In genomic region chr4:184472540-184473264, GRCh38 we compare ENCODE assay signal across 2 cellular contexts.
TF ChIP-seq lines count a peak whose summit lies in the region.

No MANE protein-coding gene starts in this region.

TF ChIP-seq in IMR-90, 13 proteins besides CTCF, POLR2A, EP300 and RAD21 (continued from another document):
- TF ChIP-seq MAZ (IDR thresholded peaks at IDR 0.05; ENCODE audit: borderline replicate concordance, low read depth, low read length): 0 out of 2 replicates have a peak, but pooled peaks have one; percentile 10

TF ChIP-seq in GM12878, 131 proteins besides CTCF, POLR2A, EP300 and RAD21 (continues in another document):
- TF ChIP-seq MLLT1 (IDR thresholded peaks at IDR 0.05): peak; percentile 90
- TF ChIP-seq SMAD1 (IDR thresholded peaks at IDR 0.05; ENCODE audit: low read depth, partially characterized antibody): no peak
- TF ChIP-seq SMARCA5 (IDR thresholded peaks at IDR 0.05): no peak
- no peak for TF ChIP-seq FOS (IDR thresholded peaks at IDR 0.05; ENCODE audit: borderline replicate concordance, extremely low read depth, insufficient read length)
- TF ChIP-seq ZNF384 (IDR thresholded peaks at IDR 0.05; ENCODE audit: borderline replicate concordance, low read depth, low read length): no peak
- TF ChIP-seq FOXK2 (IDR thresholded peaks at IDR 0.05): no peak
- peak; percentile 46; the same call in 1 of the 2 replicates for TF ChIP-seq SPI1 (IDR thresholded peaks at IDR 0.05; ENCODE audit: borderline replicate concordance, insufficient read depth, low read depth, low read length)
- peak; percentile 87; the same call in 1 of the 2 replicates for TF ChIP-seq GATAD2B (conservative IDR thresholded peaks at IDR 0.05; ENCODE audit: low read depth)
- no peak for TF ChIP-seq ZZZ3 (IDR thresholded peaks at IDR 0.05; ENCODE audit: control insufficient read depth, insufficient read length, low read depth)
- TF ChIP-seq POU2F2 (IDR thresholded peaks at IDR 0.05; ENCODE audit: borderline replicate concordance, low read depth, low read length): peak; percentile 15; the same call in 1 of the 3 replicates
- no peak for TF ChIP-seq SP1 (IDR thresholded peaks at IDR 0.05; ENCODE audit: low read depth, low read length)
- TF ChIP-seq, protein P1, sequence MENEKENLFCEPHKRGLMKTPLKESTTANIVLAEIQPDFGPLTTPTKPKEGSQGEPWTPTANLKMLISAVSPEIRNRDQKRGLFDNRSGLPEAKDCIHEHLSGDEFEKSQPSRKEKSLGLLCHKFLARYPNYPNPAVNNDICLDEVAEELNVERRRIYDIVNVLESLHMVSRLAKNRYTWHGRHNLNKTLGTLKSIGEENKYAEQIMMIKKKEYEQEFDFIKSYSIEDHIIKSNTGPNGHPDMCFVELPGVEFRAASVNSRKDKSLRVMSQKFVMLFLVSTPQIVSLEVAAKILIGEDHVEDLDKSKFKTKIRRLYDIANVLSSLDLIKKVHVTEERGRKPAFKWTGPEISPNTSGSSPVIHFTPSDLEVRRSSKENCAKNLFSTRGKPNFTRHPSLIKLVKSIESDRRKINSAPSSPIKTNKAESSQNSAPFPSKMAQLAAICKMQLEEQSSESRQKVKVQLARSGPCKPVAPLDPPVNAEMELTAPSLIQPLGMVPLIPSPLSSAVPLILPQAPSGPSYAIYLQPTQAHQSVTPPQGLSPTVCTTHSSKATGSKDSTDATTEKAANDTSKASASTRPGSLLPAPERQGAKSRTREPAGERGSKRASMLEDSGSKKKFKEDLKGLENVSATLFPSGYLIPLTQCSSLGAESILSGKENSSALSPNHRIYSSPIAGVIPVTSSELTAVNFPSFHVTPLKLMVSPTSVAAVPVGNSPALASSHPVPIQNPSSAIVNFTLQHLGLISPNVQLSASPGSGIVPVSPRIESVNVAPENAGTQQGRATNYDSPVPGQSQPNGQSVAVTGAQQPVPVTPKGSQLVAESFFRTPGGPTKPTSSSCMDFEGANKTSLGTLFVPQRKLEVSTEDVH (IDR thresholded peaks at IDR 0.05; ENCODE audit: low read depth, partially characterized antibody): no peak
- no peak for TF ChIP-seq NR2C2 (IDR thresholded peaks at IDR 0.05; ENCODE audit: borderline replicate concordance, control insufficient read depth, insufficient read length, low read depth)
- no peak for TF ChIP-seq ZNF24 (IDR thresholded peaks at IDR 0.05)
- TF ChIP-seq, protein P2, sequence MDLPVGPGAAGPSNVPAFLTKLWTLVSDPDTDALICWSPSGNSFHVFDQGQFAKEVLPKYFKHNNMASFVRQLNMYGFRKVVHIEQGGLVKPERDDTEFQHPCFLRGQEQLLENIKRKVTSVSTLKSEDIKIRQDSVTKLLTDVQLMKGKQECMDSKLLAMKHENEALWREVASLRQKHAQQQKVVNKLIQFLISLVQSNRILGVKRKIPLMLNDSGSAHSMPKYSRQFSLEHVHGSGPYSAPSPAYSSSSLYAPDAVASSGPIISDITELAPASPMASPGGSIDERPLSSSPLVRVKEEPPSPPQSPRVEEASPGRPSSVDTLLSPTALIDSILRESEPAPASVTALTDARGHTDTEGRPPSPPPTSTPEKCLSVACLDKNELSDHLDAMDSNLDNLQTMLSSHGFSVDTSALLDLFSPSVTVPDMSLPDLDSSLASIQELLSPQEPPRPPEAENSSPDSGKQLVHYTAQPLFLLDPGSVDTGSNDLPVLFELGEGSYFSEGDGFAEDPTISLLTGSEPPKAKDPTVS (IDR thresholded peaks at IDR 0.05; ENCODE audit: low read depth, low read length): no peak
- no peak for TF ChIP-seq HDAC6 (IDR thresholded peaks at IDR 0.05; ENCODE audit: unreplicated experiment)
- TF ChIP-seq SMC3 (IDR thresholded peaks at IDR 0.05; ENCODE audit: borderline replicate concordance, low read length): no peak
- TF ChIP-seq CBFB (IDR thresholded peaks at IDR 0.05; ENCODE audit: low read depth): peak; percentile 64; the same call in 1 of the 2 replicates
- TF ChIP-seq, protein P3, sequence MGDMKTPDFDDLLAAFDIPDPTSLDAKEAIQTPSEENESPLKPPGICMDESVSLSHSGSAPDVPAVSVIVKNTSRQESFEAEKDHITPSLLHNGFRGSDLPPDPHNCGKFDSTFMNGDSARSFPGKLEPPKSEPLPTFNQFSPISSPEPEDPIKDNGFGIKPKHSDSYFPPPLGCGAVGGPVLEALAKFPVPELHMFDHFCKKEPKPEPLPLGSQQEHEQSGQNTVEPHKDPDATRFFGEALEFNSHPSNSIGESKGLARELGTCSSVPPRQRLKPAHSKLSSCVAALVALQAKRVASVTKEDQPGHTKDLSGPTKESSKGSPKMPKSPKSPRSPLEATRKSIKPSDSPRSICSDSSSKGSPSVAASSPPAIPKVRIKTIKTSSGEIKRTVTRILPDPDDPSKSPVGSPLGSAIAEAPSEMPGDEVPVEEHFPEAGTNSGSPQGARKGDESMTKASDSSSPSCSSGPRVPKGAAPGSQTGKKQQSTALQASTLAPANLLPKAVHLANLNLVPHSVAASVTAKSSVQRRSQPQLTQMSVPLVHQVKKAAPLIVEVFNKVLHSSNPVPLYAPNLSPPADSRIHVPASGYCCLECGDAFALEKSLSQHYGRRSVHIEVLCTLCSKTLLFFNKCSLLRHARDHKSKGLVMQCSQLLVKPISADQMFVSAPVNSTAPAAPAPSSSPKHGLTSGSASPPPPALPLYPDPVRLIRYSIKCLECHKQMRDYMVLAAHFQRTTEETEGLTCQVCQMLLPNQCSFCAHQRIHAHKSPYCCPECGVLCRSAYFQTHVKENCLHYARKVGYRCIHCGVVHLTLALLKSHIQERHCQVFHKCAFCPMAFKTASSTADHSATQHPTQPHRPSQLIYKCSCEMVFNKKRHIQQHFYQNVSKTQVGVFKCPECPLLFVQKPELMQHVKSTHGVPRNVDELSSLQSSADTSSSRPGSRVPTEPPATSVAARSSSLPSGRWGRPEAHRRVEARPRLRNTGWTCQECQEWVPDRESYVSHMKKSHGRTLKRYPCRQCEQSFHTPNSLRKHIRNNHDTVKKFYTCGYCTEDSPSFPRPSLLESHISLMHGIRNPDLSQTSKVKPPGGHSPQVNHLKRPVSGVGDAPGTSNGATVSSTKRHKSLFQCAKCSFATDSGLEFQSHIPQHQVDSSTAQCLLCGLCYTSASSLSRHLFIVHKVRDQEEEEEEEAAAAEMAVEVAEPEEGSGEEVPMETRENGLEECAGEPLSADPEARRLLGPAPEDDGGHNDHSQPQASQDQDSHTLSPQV (IDR thresholded peaks at IDR 0.05): no peak
- peak; percentile 77 for TF ChIP-seq IKZF1 (conservative IDR thresholded peaks at IDR 0.05)
- no peak; the same call in 1 of the 2 replicates for TF ChIP-seq MAX (IDR thresholded peaks at IDR 0.05; ENCODE audit: low read depth, low read length)
- no peak for TF ChIP-seq JUND (IDR thresholded peaks at IDR 0.05; ENCODE audit: low read depth, low read length)
- TF ChIP-seq ZNF622 (IDR thresholded peaks at IDR 0.05): no peak
- TF ChIP-seq NRF1 (conservative IDR thresholded peaks at IDR 0.05; ENCODE audit: low read depth, low read length): no peak
- 0 out of 2 replicates have a peak, but pooled peaks have one; percentile 31 for TF ChIP-seq LARP7 (IDR thresholded peaks at IDR 0.05)
- no peak for TF ChIP-seq HDGF (IDR thresholded peaks at IDR 0.05)
- TF ChIP-seq, protein P4, sequence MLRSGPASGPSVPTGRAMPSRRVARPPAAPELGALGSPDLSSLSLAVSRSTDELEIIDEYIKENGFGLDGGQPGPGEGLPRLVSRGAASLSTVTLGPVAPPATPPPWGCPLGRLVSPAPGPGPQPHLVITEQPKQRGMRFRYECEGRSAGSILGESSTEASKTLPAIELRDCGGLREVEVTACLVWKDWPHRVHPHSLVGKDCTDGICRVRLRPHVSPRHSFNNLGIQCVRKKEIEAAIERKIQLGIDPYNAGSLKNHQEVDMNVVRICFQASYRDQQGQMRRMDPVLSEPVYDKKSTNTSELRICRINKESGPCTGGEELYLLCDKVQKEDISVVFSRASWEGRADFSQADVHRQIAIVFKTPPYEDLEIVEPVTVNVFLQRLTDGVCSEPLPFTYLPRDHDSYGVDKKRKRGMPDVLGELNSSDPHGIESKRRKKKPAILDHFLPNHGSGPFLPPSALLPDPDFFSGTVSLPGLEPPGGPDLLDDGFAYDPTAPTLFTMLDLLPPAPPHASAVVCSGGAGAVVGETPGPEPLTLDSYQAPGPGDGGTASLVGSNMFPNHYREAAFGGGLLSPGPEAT (IDR thresholded peaks at IDR 0.05; ENCODE audit: low read depth): no peak
- no peak for TF ChIP-seq RUNX3 (IDR thresholded peaks at IDR 0.05; ENCODE audit: low read length)
- TF ChIP-seq CREB1 (IDR thresholded peaks at IDR 0.05; ENCODE audit: low read depth): no peak
- TF ChIP-seq NFXL1 (IDR thresholded peaks at IDR 0.05; ENCODE audit: borderline replicate concordance): no peak
- TF ChIP-seq IRF4 (IDR thresholded peaks at IDR 0.05; ENCODE audit: low read depth, low read length): no peak
- TF ChIP-seq REST (IDR thresholded peaks at IDR 0.05; ENCODE audit: low read depth, low read length): no peak
- TF ChIP-seq, protein P5, sequence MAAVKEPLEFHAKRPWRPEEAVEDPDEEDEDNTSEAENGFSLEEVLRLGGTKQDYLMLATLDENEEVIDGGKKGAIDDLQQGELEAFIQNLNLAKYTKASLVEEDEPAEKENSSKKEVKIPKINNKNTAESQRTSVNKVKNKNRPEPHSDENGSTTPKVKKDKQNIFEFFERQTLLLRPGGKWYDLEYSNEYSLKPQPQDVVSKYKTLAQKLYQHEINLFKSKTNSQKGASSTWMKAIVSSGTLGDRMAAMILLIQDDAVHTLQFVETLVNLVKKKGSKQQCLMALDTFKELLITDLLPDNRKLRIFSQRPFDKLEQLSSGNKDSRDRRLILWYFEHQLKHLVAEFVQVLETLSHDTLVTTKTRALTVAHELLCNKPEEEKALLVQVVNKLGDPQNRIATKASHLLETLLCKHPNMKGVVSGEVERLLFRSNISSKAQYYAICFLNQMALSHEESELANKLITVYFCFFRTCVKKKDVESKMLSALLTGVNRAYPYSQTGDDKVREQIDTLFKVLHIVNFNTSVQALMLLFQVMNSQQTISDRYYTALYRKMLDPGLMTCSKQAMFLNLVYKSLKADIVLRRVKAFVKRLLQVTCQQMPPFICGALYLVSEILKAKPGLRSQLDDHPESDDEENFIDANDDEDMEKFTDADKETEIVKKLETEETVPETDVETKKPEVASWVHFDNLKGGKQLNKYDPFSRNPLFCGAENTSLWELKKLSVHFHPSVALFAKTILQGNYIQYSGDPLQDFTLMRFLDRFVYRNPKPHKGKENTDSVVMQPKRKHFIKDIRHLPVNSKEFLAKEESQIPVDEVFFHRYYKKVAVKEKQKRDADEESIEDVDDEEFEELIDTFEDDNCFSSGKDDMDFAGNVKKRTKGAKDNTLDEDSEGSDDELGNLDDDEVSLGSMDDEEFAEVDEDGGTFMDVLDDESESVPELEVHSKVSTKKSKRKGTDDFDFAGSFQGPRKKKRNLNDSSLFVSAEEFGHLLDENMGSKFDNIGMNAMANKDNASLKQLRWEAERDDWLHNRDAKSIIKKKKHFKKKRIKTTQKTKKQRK (IDR thresholded peaks at IDR 0.05; ENCODE audit: low read depth, low read length): no peak
- no peak for TF ChIP-seq MTA3 (IDR thresholded peaks at IDR 0.05; ENCODE audit: borderline replicate concordance, low read length)
- no peak for TF ChIP-seq JUNB (IDR thresholded peaks at IDR 0.05)
- TF ChIP-seq TCF12 (IDR thresholded peaks at IDR 0.05; ENCODE audit: low read depth, low read length): 0 out of 2 replicates have a peak, but pooled peaks have one; percentile 7
- TF ChIP-seq TARDBP (IDR thresholded peaks at IDR 0.05; ENCODE audit: borderline replicate concordance): no peak
- TF ChIP-seq BMI1 (IDR thresholded peaks at IDR 0.05; ENCODE audit: borderline replicate concordance): no peak
- TF ChIP-seq SMAD5 (IDR thresholded peaks at IDR 0.05; ENCODE audit: low read depth): peak; percentile 66; the same call in 1 of the 2 replicates
- peak; percentile 75; the same call in 1 of the 2 replicates for TF ChIP-seq CHD1 (IDR thresholded peaks at IDR 0.05; ENCODE audit: low read depth, low read length)
- TF ChIP-seq CHD2 (IDR thresholded peaks at IDR 0.05; ENCODE audit: borderline replicate concordance, low read depth, low read length): no peak
